In genomic region chrX:121635141-121635540, GRCh38 we compare ENCODE assay signal across 21 cellular contexts.
"Had no signal": no experiment of that assay in that cellular context is flagged by ENCODE, and none has a peak within 500 bp of the region (broad histone marks: within the 10 kb centered on the region; RNA-seq: fewer than 3 reads in every experiment).

No MANE protein-coding gene starts in this region.

- FAIRE-seq: kidney, TTC549, urothelium cell line had no signal

- H3K36me3 ChIP-seq: colonic mucosa, esophagus squamous epithelium, left lung, neural progenitor cell, right atrium auricular region, transverse colon, WERI-Rb-1 had no signal

- H3K27me3 ChIP-seq: colonic mucosa, esophagus squamous epithelium, left lung, neural progenitor cell, right atrium auricular region, transverse colon had no signal

- H3K4me3 ChIP-seq: colonic mucosa, dorsolateral prefrontal cortex, esophagus squamous epithelium, left lung, lung, neural progenitor cell, right atrium auricular region, transverse colon had no signal

- ATAC-seq: activated CD8-positive, alpha-beta T cell treated with anti-CD3 and anti-CD28 coated beads, Interleukin-2, amount 10 ng/mL, durations not matched to agents 7 days and 5 days; activated naive CD8-positive, alpha-beta T cell treated with anti-CD3 and anti-CD28 coated beads, Interleukin-2, amount 50 U/mL, for 24 hours; left lung; naive thymus-derived CD8-positive, alpha-beta T cell; T-cell had no signal

- DNase-seq: activated CD4-positive, alpha-beta T cell treated with anti-CD3 and anti-CD28 coated beads, Interleukin-2, amount 50 U/mL, for 1 hour; activated CD4-positive, CD25-positive, alpha-beta regulatory T cell treated with anti-CD3 and anti-CD28 coated beads, Interleukin-2, amount 50 U/mL, for 72 hours; activated CD8-positive, alpha-beta T cell treated with anti-CD3 and anti-CD28 coated beads, Interleukin-2, amount 10 ng/mL, durations not matched to agents 7 days and 5 days; activated gamma-delta T cell; activated naive CD4-positive, alpha-beta T cell treated with anti-CD3 and anti-CD28 coated beads, Interleukin-2, amount 50 U/mL, for 16 hours; activated naive CD8-positive, alpha-beta T cell treated with anti-CD3 and anti-CD28 coated beads, Interleukin-2, amount 50 U/mL, for 24 hours; colonic mucosa; dorsolateral prefrontal cortex; esophagus squamous epithelium; kidney; left lung; naive thymus-derived CD8-positive, alpha-beta T cell; stimulated activated CD4-positive, alpha-beta T cell treated with anti-CD3 and anti-CD28 coated beads, Interleukin-4, amount 100 ng/mL, for 4 hours; T-cell; transverse colon; WERI-Rb-1 had no signal
